13 cellular contexts compared by ENCODE assay signal in the genomic region with DNA sequence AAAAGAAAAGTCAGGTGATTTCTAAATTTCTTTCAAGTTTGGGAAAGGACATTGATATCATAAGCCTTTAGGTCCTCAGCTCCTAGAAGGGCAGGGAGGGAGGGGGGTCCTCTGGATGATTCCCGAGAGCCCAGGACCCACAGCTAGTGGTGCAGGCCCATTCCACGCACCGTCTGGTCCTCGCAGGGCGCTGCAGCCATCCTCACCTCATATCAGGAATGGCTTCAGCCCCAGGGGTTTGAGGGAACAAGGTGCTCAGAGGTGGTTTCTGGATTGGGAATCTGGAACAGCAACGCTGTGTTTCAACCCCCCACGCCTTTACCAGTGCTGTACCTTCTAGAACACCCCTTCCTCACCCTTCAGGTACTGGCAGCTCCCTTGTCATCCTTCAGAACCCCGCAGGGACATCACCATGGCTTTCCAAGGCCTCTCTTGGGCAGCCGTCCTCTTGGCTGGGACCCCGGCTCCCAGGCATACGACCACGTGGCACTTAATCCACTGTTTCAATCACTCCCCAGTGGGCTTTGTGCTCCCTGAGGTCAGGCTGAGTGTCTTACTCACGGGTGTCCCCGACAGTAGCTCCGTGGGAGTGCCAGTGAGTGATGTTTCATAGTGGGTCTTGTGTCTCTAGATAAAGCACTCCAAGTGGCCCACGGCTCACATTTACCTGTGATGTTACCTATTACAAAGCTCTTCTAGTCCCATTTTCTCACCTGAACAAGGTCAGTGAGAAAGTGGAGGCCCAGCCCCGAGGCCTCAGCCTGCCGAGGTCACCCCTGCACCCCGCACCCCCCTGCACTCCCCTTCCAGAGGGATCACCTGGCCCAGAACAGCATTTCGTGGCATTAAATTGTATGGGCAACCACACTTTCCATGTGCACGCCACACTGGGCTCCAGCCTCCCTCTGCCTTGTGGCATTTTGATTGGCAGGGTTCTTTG.
DNase-seq lines count a peak whose midpoint lies in the region; ATAC-seq and TF ChIP-seq lines count a peak whose summit lies in the region.
"Had no signal": no experiment of that assay in that cellular context is flagged by ENCODE, and none has a peak within 500 bp of the region (broad histone marks: within the 10 kb centered on the region; RNA-seq: fewer than 3 reads in every experiment).

No MANE protein-coding gene starts in this region.

- no peaks in the 10 kb centered on the region for H3K9me3 Mint-ChIP-seq in naive thymus-derived CD4-positive, alpha-beta T cell
- H3K9me3 Mint-ChIP-seq: CD4-positive, alpha-beta memory T cell had no signal

- DNase-seq in Right ventricle myocardium superior (peak; percentile 20), right atrium auricular region (ENCODE audit: low spot score) (no peak), ecto neural progenitor cell (ENCODE audit: low spot score) (peak; percentile 20), neuronal stem cell (ENCODE audit: low spot score) (no peak), suprapubic skin (ENCODE audit: low spot score in 2 of 2) (peak; percentile 44 to 78), amygdala (lab: John Stamatoyannopoulos, UW) (no peak), inferior parietal cortex (ENCODE audit: extremely low spot score) (no peak)
- no peak for DNase-seq in naive thymus-derived CD4-positive, alpha-beta T cell
- DNase-seq: Calu3; CD4-positive, alpha-beta memory T cell; Karpas-422; NCI-H187 treated with DMSO at 0.1 percent for 48 hours; NCI-H526 treated with DMSO at 0.1 percent for 48 hours had no signal

- no peak overlapping the region for H3K9ac ChIP-seq in neuronal stem cell (ENCODE audit: low read depth, low read length, poor library complexity)

- H3K4ac ChIP-seq in neuronal stem cell (ENCODE audit: low read length): no peak overlapping the region

- no peak for ATAC-seq in Right ventricle myocardium superior (ENCODE audit: poor library complexity)
- ATAC-seq in naive thymus-derived CD4-positive, alpha-beta T cell: no peak

- POLR2A ChIA-PET in naive thymus-derived CD4-positive, alpha-beta T cell (lab: Charles Lee): interaction anchor here (0.6 kb wide), 1 partner anchor 129 kb away, joined by 5 read pairs; no protein-coding TSS in a partner anchor

- no peak overlapping the region for H4K8ac ChIP-seq in neuronal stem cell (ENCODE audit: low read depth, low read length)

- H2AFZ ChIP-seq in neuronal stem cell (ENCODE audit: low read length): no peak overlapping the region

- H3K27me3 ChIP-seq in right atrium auricular region: no peaks in the 10 kb centered on the region
- H3K27me3 ChIP-seq in neuronal stem cell (ENCODE audit: control insufficient read depth in 3 of 3, insufficient read depth in 3 of 3, low read depth in 1 of 3, low read length in 3 of 3): peaks cover 0 to 12% (median 0%) of the 10 kb centered on the region in 3 experiments
- H3K27me3 ChIP-seq in suprapubic skin: no peaks in the 10 kb centered on the region
- H3K27me3 ChIP-seq in naive thymus-derived CD4-positive, alpha-beta T cell (ENCODE audit: control insufficient read depth in 2 of 2, insufficient read depth in 2 of 2, low read length in 2 of 2): no peaks in the 10 kb centered on the region

- H4K91ac ChIP-seq in neuronal stem cell (ENCODE audit: low read depth, low read length, poor library complexity): no peak overlapping the region

- no peak overlapping the region for H2BK12ac ChIP-seq in neuronal stem cell (ENCODE audit: low read length)

- TF ChIP-seq POLR2A in suprapubic skin (IDR thresholded peaks at IDR 0.05): no peak

- peaks cover 0 to 37% of the 10 kb centered on the region in 2 donors for H3K4me1 ChIP-seq in right atrium auricular region
- peaks cover 0 to 8% of the 10 kb centered on the region in 2 donors for H3K4me1 ChIP-seq in neuronal stem cell (ENCODE audit: control insufficient read depth in 2 of 2, insufficient read depth in 1 of 2, low read depth in 1 of 2, low read length in 2 of 2)
- no peaks in the 10 kb centered on the region for H3K4me1 ChIP-seq in suprapubic skin
- H3K4me1 ChIP-seq in naive thymus-derived CD4-positive, alpha-beta T cell (ENCODE audit: control insufficient read depth in 2 of 2, insufficient read depth in 2 of 2, low read length in 2 of 2): no peaks in the 10 kb centered on the region

- peak overlapping the region; percentile 26 for H3K23ac ChIP-seq in neuronal stem cell (ENCODE audit: low read depth, low read length, poor library complexity)

- no peak overlapping the region for H3K14ac ChIP-seq in neuronal stem cell (ENCODE audit: low read length)

- no peaks in the 10 kb centered on the region for H3K9me3 ChIP-seq in right atrium auricular region
- no peaks in the 10 kb centered on the region for H3K9me3 ChIP-seq in neuronal stem cell (replicated peaks in 1 of 2; ENCODE audit: control insufficient read depth in 2 of 2, insufficient read depth in 1 of 2, low read depth in 1 of 2, low read length in 2 of 2)
- H3K9me3 ChIP-seq in suprapubic skin: no peaks in the 10 kb centered on the region
- H3K9me3 ChIP-seq in naive thymus-derived CD4-positive, alpha-beta T cell (ENCODE audit: control insufficient read depth in 2 of 3, low read length in 3 of 3): no peaks in the 10 kb centered on the region

- TF ChIP-seq CTCF in right atrium auricular region (IDR thresholded peaks at IDR 0.05) (no peak), suprapubic skin (IDR thresholded peaks at IDR 0.05) (no peak)

- no CpG with 5 or more reads among the region's 21 CpGs for WGBS in neuronal stem cell (ENCODE audit: extremely low coverage in 2 of 2, insufficient read length in 2 of 2, insufficient replicate concordance in 1 of 2), 2 donors
- 93% methylated on average over 20 of the region's 21 CpGs for WGBS in suprapubic skin

- H3K4me1 Mint-ChIP-seq in naive thymus-derived CD4-positive, alpha-beta T cell: no peaks in the 10 kb centered on the region
- H3K4me1 Mint-ChIP-seq: CD4-positive, alpha-beta memory T cell had no signal

- no peaks in the 10 kb centered on the region for H3K36me3 Mint-ChIP-seq in naive thymus-derived CD4-positive, alpha-beta T cell
- H3K36me3 Mint-ChIP-seq: CD4-positive, alpha-beta memory T cell had no signal

- no peak overlapping the region for H2BK15ac ChIP-seq in neuronal stem cell (ENCODE audit: low read length)

- intact Hi-C loops in Right ventricle myocardium superior (cut with DNase I): no loop called here
- intact Hi-C loops in naive thymus-derived CD4-positive, alpha-beta T cell (cut with micrococcal nuclease): no loop called here

- H3K4me3 Mint-ChIP-seq in naive thymus-derived CD4-positive, alpha-beta T cell: no peak overlapping the region
- H3K4me3 Mint-ChIP-seq: CD4-positive, alpha-beta memory T cell had no signal

- H2BK5ac ChIP-seq in neuronal stem cell (ENCODE audit: low read length): no peak overlapping the region

- H3K4me2 ChIP-seq in neuronal stem cell (ENCODE audit: insufficient read depth, low read length, poor library complexity, severe bottlenecking): no peak overlapping the region

- no peak for TF ChIP-seq EP300 in suprapubic skin (IDR thresholded peaks at IDR 0.05)

- H3K4me3 ChIP-seq in right atrium auricular region: no peak overlapping the region
- no peak overlapping the region for H3K4me3 ChIP-seq in neuronal stem cell (ENCODE audit: low read length in 2 of 2)
- H3K4me3 ChIP-seq in suprapubic skin: no peak overlapping the region
- H3K4me3 ChIP-seq in naive thymus-derived CD4-positive, alpha-beta T cell (ENCODE audit: low read length): no peak overlapping the region

- H2BK120ac ChIP-seq in neuronal stem cell (ENCODE audit: low read depth, low read length): no peak overlapping the region

- H2AK5ac ChIP-seq in neuronal stem cell (ENCODE audit: low read depth, low read length): no peak overlapping the region

- no peaks in the 10 kb centered on the region for H3K36me3 ChIP-seq in right atrium auricular region
- H3K36me3 ChIP-seq in neuronal stem cell (replicated peaks in 1 of 2; ENCODE audit: control insufficient read depth in 2 of 2, insufficient read depth in 2 of 2, low read length in 2 of 2): no peaks in the 10 kb centered on the region
- peaks cover 4% of the 10 kb centered on the region for H3K36me3 ChIP-seq in suprapubic skin
- H3K36me3 ChIP-seq in naive thymus-derived CD4-positive, alpha-beta T cell (ENCODE audit: control insufficient read depth in 2 of 3, insufficient read depth in 3 of 3, low read length in 3 of 3): no peaks in the 10 kb centered on the region

- CTCF ChIA-PET in naive thymus-derived CD4-positive, alpha-beta T cell (lab: Charles Lee): no interaction called here

- no peak overlapping the region for H3K27ac Mint-ChIP-seq in naive thymus-derived CD4-positive, alpha-beta T cell
- H3K27ac Mint-ChIP-seq: CD4-positive, alpha-beta memory T cell had no signal

- H3K27ac ChIP-seq in right atrium auricular region (peak overlapping the region in 1 of 2 donors; percentile 66), neuronal stem cell (replicated peaks; ENCODE audit: low read length) (no peak overlapping the region), suprapubic skin (no peak overlapping the region)
- H3K27ac ChIP-seq in naive thymus-derived CD4-positive, alpha-beta T cell (ENCODE audit: low read depth, low read length): no peak overlapping the region

- H3K27me3 Mint-ChIP-seq in naive thymus-derived CD4-positive, alpha-beta T cell: no peaks in the 10 kb centered on the region
- H3K27me3 Mint-ChIP-seq: CD4-positive, alpha-beta memory T cell had no signal

- peaks cover 3% of the 10 kb centered on the region for H3K79me1 ChIP-seq in neuronal stem cell (ENCODE audit: low read depth, low read length)

- no peak overlapping the region for H3K18ac ChIP-seq in neuronal stem cell (ENCODE audit: low read length)

Comparison
In these comparisons a context has a peak if more than half of its experiments do, and no peak if none do; other contexts are left out.
1. DNase-seq: peak in Right ventricle myocardium superior (single experiment), ecto neural progenitor cell (single experiment) and suprapubic skin (2 of 2); none in right atrium auricular region (single experiment), neuronal stem cell (single experiment), amygdala (0 of 56), inferior parietal cortex (single experiment) and naive thymus-derived CD4-positive, alpha-beta T cell (0 of 9).